ENCODE assay signal across 8 cellular contexts in genomic region chr6:166097914-166098522, GRCh38.
DNase-seq lines count a peak whose midpoint lies in the region; ATAC-seq, FAIRE-seq and TF ChIP-seq lines count a peak whose summit lies in the region.

No MANE protein-coding gene starts in this region.

- ATAC-seq in HG03135 (IDR thresholded peaks at IDR 0.05; ENCODE audit: unreplicated experiment) (peak; percentile 86), GM18511 (IDR thresholded peaks at IDR 0.05; ENCODE audit: unreplicated experiment) (no peak)

- peak; percentile 14 for DNase-seq in GM18507 (ENCODE audit: extremely low spot score, insufficient read length, low read depth)
- peak; percentile 82 for DNase-seq in SK-MEL-5 (ENCODE audit: low read depth, low spot score)
- peak in 52 of 58 donors; percentile 2 to 80 (median 37) for DNase-seq in anterior cingulate cortex (lab: John Stamatoyannopoulos, UW)
- peak in 42 of 51 donors; percentile 1 to 72 (median 19) for DNase-seq in hypothalamus (lab: John Stamatoyannopoulos, UW)
- peak; percentile 54 for DNase-seq in renal cortical epithelial cell (ENCODE audit: low read depth)

- peak; percentile 75 for FAIRE-seq in GM18507 (lab: Jason Lieb, UNC)

- in situ Hi-C loops in SK-MEL-5 (cut with HindIII; ENCODE audit: low pct_unique_long_range_greater_than_20kb, low sequenced_read_pairs), result no loop called here

- peak; percentile 80 for TF ChIP-seq CTCF in 22Rv1 (IDR thresholded peaks at IDR 0.05)

- H3K27ac ChIP-seq in 22Rv1, result no peak overlapping the region

Comparison
In these comparisons a context has a peak if more than half of its experiments do, and no peak if none do; other contexts are left out.
1. DNase-seq: peak in every context shown above with its lines; median percentile 82 in SK-MEL-5; 54 in renal cortical epithelial cell; 37 in anterior cingulate cortex; 19 in hypothalamus; 14 in GM18507.